8 cellular contexts compared by ENCODE assay signal in genomic region chr11:1263036-1263435, GRCh38. TPM values are rescaled to one million over a fixed set of nuclear protein-coding genes. Genes with fewer than 3 reads are reported as not detected.
DNase-seq lines count a peak whose midpoint lies in the region; ATAC-seq and TF ChIP-seq lines count a peak whose summit lies in the region.

No MANE protein-coding gene starts in this region.

- no peaks in the 10 kb centered on the region for H3K36me3 Mint-ChIP-seq in osteocyte (ENCODE audit: unreplicated experiment)

- peak overlapping the region; percentile 33; the same call in 1 of the 2 replicates for H3K9ac ChIP-seq in MM.1S (ENCODE audit: low read length)

- TF ChIP-seq CTCF in MM.1S (IDR thresholded peaks at IDR 0.05; ENCODE audit: low read length) = no peak
- no peak for TF ChIP-seq CTCF in osteocyte (IDR thresholded peaks at IDR 0.05)

- ATAC-seq in sciatic nerve (no peak), HG02571 (IDR thresholded peaks at IDR 0.05; ENCODE audit: unreplicated experiment) (no peak)

- H3K4me1 ChIP-seq in MM.1S (ENCODE audit: low read length) = peaks cover 7% of the 10 kb centered on the region; the same call in 1 of the 2 replicates
- H3K4me1 ChIP-seq in effector memory CD4-positive, alpha-beta T cell (ENCODE audit: control insufficient read depth, insufficient read depth, low read length, poor library complexity, severe bottlenecking) = peaks cover 14% of the 10 kb centered on the region

- H3K27me3 Mint-ChIP-seq in osteocyte (ENCODE audit: unreplicated experiment) = no peaks in the 10 kb centered on the region

- no peaks in the 10 kb centered on the region for H4K20me1 ChIP-seq in MM.1S (ENCODE audit: insufficient read depth, low read length)

- H3K79me2 ChIP-seq in MM.1S (ENCODE audit: low read length) = no peaks in the 10 kb centered on the region

- no peaks in the 10 kb centered on the region for H3K9me3 ChIP-seq in MM.1S (replicated peaks; ENCODE audit: insufficient read depth, low read length)
- no peaks in the 10 kb centered on the region for H3K9me3 ChIP-seq in effector memory CD4-positive, alpha-beta T cell (ENCODE audit: control insufficient read depth, low read length)

- H3K27me3 ChIP-seq in MM.1S (replicated peaks; ENCODE audit: insufficient read depth, low read length) = 0 out of 2 replicates have a peak, but pooled peaks cover under 1% of the 10 kb centered on the region
- no peaks in the 10 kb centered on the region for H3K27me3 ChIP-seq in effector memory CD4-positive, alpha-beta T cell (replicated peaks; ENCODE audit: control insufficient read depth, insufficient read depth, low read length, poor library complexity, severe bottlenecking)

- H3K4me1 Mint-ChIP-seq in osteocyte (ENCODE audit: unreplicated experiment) = peaks cover 12% of the 10 kb centered on the region

- no peaks in the 10 kb centered on the region for H3K36me3 ChIP-seq in MM.1S (replicated peaks; ENCODE audit: insufficient read depth, low read length)
- H3K36me3 ChIP-seq in effector memory CD4-positive, alpha-beta T cell (ENCODE audit: control insufficient read depth, insufficient read depth, low read length) = no peaks in the 10 kb centered on the region

- no peaks in the 10 kb centered on the region for H3F3A ChIP-seq in MM.1S (ENCODE audit: insufficient read depth, low read length)

- H3K27ac ChIP-seq in MM.1S (ENCODE audit: low read length) = peak overlapping the region; percentile 26; the same call in 1 of the 2 replicates
- peak overlapping the region; percentile 66 for H3K27ac ChIP-seq in effector memory CD4-positive, alpha-beta T cell (ENCODE audit: insufficient read depth, low read length, poor library complexity, severe bottlenecking)

- H3K4me3 ChIP-seq in MM.1S (ENCODE audit: low read length) = peak overlapping the region; percentile 66
- H3K4me3 ChIP-seq in effector memory CD4-positive, alpha-beta T cell (ENCODE audit: insufficient read depth, low read depth, low read length, poor library complexity, severe bottlenecking) = peak overlapping the region; percentile 68

- no peaks in the 10 kb centered on the region for H3K9me3 Mint-ChIP-seq in osteocyte (ENCODE audit: unreplicated experiment)

- intact Hi-C loops in sciatic nerve (cut with DNase I) = no loop called here

- H3K9me2 ChIP-seq in MM.1S (replicated peaks; ENCODE audit: insufficient read depth, low read length) = no peaks in the 10 kb centered on the region

- peak; percentile 2 for DNase-seq in ELR (ENCODE audit: low read depth)
- DNase-seq in MM.1S = no peak
- no peak for DNase-seq in effector memory CD4-positive, alpha-beta T cell
- no peak for DNase-seq in osteocyte (ENCODE audit: extremely low spot score, unreplicated experiment)
- no peak for DNase-seq in sciatic nerve (ENCODE audit: low spot score)
- DNase-seq in SHP77 (lab: John Stamatoyannopoulos, UW) = no peak
- no peak for DNase-seq in HuH-7.5 (ENCODE audit: low spot score)

- H2AFZ ChIP-seq in MM.1S (ENCODE audit: low read length) = peak overlapping the region; percentile 61

- H3K4me2 ChIP-seq in MM.1S (ENCODE audit: low read depth, low read length) = peak overlapping the region; percentile 92

- peak overlapping the region; percentile 83 for H3K27ac Mint-ChIP-seq in osteocyte (ENCODE audit: unreplicated experiment)

- peak overlapping the region; percentile 71 for H3K4me3 Mint-ChIP-seq in osteocyte (ENCODE audit: unreplicated experiment)

RNA-seq across cellular contexts. Expression of gene MUC5B, which starts 40.2 kb away (rescaled TPM):
- total RNA-seq in osteocyte (not detected in 2 replicates), sciatic nerve (0.71 TPM)

RNA-seq across cellular contexts. Expression of gene TOLLIP, which starts 46.4 kb away (rescaled TPM):
- 63.2 and 71.6 TPM in 2 replicates for total RNA-seq in osteocyte
- total RNA-seq in sciatic nerve = 60.5 TPM
